ENCODE assay signal across 2 cellular contexts in genomic region chr16:13291934-13292333, GRCh38.
TF ChIP-seq lines count a peak whose summit lies in the region.

No MANE protein-coding gene starts in this region.

TF ChIP-seq in HepG2, 621 proteins besides CTCF, POLR2A, EP300 and RAD21 (continued from another document and continues in another):
- TF ChIP-seq ZNF598 (CRISPR knock-in tag; IDR thresholded peaks at IDR 0.05; ENCODE audit: borderline replicate concordance), result no peak
- TF ChIP-seq, protein P1, sequence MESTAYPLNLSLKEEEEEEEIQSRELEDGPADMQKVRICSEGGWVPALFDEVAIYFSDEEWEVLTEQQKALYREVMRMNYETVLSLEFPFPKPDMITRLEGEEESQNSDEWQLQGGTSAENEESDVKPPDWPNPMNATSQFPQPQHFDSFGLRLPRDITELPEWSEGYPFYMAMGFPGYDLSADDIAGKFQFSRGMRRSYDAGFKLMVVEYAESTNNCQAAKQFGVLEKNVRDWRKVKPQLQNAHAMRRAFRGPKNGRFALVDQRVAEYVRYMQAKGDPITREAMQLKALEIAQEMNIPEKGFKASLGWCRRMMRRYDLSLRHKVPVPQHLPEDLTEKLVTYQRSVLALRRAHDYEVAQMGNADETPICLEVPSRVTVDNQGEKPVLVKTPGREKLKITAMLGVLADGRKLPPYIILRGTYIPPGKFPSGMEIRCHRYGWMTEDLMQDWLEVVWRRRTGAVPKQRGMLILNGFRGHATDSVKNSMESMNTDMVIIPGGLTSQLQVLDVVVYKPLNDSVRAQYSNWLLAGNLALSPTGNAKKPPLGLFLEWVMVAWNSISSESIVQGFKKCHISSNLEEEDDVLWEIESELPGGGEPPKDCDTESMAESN (CRISPR knock-in tag; conservative IDR thresholded peaks at IDR 0.05), result no peak
- no peak for TF ChIP-seq TBX2 (CRISPR knock-in tag; IDR thresholded peaks at IDR 0.05; ENCODE audit: borderline replicate concordance)
- no peak for TF ChIP-seq RARG (CRISPR knock-in tag; IDR thresholded peaks at IDR 0.05; ENCODE audit: low read depth)
- TF ChIP-seq TRIM24 (CRISPR knock-in tag; IDR thresholded peaks at IDR 0.05), result no peak
- TF ChIP-seq EEA1 (CRISPR knock-in tag; IDR thresholded peaks at IDR 0.05; ENCODE audit: borderline replicate concordance), result no peak
- TF ChIP-seq ZSCAN21 (CRISPR knock-in tag; IDR thresholded peaks at IDR 0.05; ENCODE audit: borderline replicate concordance), result no peak
- TF ChIP-seq, protein P2, sequence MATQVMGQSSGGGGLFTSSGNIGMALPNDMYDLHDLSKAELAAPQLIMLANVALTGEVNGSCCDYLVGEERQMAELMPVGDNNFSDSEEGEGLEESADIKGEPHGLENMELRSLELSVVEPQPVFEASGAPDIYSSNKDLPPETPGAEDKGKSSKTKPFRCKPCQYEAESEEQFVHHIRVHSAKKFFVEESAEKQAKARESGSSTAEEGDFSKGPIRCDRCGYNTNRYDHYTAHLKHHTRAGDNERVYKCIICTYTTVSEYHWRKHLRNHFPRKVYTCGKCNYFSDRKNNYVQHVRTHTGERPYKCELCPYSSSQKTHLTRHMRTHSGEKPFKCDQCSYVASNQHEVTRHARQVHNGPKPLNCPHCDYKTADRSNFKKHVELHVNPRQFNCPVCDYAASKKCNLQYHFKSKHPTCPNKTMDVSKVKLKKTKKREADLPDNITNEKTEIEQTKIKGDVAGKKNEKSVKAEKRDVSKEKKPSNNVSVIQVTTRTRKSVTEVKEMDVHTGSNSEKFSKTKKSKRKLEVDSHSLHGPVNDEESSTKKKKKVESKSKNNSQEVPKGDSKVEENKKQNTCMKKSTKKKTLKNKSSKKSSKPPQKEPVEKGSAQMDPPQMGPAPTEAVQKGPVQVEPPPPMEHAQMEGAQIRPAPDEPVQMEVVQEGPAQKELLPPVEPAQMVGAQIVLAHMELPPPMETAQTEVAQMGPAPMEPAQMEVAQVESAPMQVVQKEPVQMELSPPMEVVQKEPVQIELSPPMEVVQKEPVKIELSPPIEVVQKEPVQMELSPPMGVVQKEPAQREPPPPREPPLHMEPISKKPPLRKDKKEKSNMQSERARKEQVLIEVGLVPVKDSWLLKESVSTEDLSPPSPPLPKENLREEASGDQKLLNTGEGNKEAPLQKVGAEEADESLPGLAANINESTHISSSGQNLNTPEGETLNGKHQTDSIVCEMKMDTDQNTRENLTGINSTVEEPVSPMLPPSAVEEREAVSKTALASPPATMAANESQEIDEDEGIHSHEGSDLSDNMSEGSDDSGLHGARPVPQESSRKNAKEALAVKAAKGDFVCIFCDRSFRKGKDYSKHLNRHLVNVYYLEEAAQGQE (IDR thresholded peaks at IDR 0.05; ENCODE audit: borderline replicate concordance in 1 of 2, low read depth in 1 of 2, low read length in 2 of 2), result peak; percentile 63 to 95
- TF ChIP-seq ZNF275 (CRISPR knock-in tag; IDR thresholded peaks at IDR 0.05; ENCODE audit: borderline replicate concordance), result no peak
- no peak for TF ChIP-seq NR2F1 (CRISPR knock-in tag; IDR thresholded peaks at IDR 0.05)
- TF ChIP-seq BORCS8-MEF2B (CRISPR knock-in tag; IDR thresholded peaks at IDR 0.05), result no peak
- TF ChIP-seq WIZ (CRISPR knock-in tag; IDR thresholded peaks at IDR 0.05), result peak; percentile 92; the same call in 1 of the 2 replicates
- no peak for TF ChIP-seq DBP (CRISPR knock-in tag; IDR thresholded peaks at IDR 0.05; ENCODE audit: not compliant biosample characterization)
- no peak for TF ChIP-seq ZNF619 (CRISPR knock-in tag; IDR thresholded peaks at IDR 0.05)
- TF ChIP-seq PLRG1 (conservative IDR thresholded peaks at IDR 0.05), result no peak
- TF ChIP-seq RCOR2 (CRISPR knock-in tag; IDR thresholded peaks at IDR 0.05), result no peak
- TF ChIP-seq MIER2 (CRISPR knock-in tag; IDR thresholded peaks at IDR 0.05), result peak; percentile 95
- TF ChIP-seq EHMT2 (IDR thresholded peaks at IDR 0.05; ENCODE audit: borderline replicate concordance, low read depth, low read length), result peak; percentile 91

TF ChIP-seq in K562, 482 proteins besides CTCF, POLR2A, EP300 and RAD21 (continued from another document):
- TF ChIP-seq ZNF408 (CRISPR knock-in tag; IDR thresholded peaks at IDR 0.05; ENCODE audit: low read depth), result no peak
- TF ChIP-seq, protein P3, sequence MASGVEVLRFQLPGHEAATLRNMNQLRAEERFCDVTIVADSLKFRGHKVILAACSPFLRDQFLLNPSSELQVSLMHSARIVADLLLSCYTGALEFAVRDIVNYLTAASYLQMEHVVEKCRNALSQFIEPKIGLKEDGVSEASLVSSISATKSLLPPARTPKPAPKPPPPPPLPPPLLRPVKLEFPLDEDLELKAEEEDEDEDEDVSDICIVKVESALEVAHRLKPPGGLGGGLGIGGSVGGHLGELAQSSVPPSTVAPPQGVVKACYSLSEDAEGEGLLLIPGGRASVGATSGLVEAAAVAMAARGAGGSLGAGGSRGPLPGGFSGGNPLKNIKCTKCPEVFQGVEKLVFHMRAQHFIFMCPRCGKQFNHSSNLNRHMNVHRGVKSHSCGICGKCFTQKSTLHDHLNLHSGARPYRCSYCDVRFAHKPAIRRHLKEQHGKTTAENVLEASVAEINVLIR (CRISPR knock-in tag; IDR thresholded peaks at IDR 0.05), result no peak
- TF ChIP-seq MIER1 (IDR thresholded peaks at IDR 0.05; ENCODE audit: low read depth), result peak; percentile 85
- no peak for TF ChIP-seq ZNF639 (CRISPR knock-in tag; conservative IDR thresholded peaks at IDR 0.05 in 1 of 2, IDR thresholded peaks at IDR 0.05 in 1 of 2)
- no peak for TF ChIP-seq NR3C1 (CRISPR knock-in tag; IDR thresholded peaks at IDR 0.05)
- TF ChIP-seq U2AF2 (optimal IDR thresholded peaks at IDR 0.05; ENCODE audit: low read depth, low read length), result no peak
- TF ChIP-seq EHMT2 (IDR thresholded peaks at IDR 0.05), result peak; percentile 95
- TF ChIP-seq NR2F6 (CRISPR knock-in tag; IDR thresholded peaks at IDR 0.05), result no peak
- no peak for TF ChIP-seq MGA (IDR thresholded peaks at IDR 0.05)
- TF ChIP-seq, protein P2 (CRISPR knock-in tag; IDR thresholded peaks at IDR 0.05; ENCODE audit: low read depth), result peak; percentile 83
- no peak for TF ChIP-seq ZNF395 (CRISPR knock-in tag; IDR thresholded peaks at IDR 0.05)
- no peak for TF ChIP-seq ZNF146 (CRISPR knock-in tag; IDR thresholded peaks at IDR 0.05; ENCODE audit: unreplicated experiment)
- TF ChIP-seq NRF1 (conservative IDR thresholded peaks at IDR 0.05 in 1 of 2, IDR thresholded peaks at IDR 0.05 in 1 of 2), result no peak
TF ChIP-seq in K562: peak in this region for 3.
